In the genomic region with DNA sequence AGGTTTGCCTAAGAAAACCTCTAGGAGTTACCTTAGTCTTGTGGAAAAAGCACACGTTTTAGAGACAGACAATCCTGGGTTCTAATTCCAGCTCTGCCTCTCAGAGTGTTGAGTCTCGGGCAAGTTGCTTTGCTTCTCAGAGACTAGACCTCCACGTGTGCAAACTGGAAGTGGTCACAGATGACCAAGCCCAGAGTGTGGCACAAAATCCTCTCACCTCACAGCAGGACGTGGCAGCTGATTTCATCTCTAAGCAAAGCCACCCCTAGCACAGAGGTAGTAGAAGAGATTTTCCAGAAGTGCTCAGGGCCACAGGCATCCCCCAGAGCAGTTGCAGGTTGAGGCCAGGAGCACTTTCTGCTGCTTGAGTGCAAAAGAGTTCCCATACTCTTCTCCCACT, we compare ENCODE assay signal across 19 cellular contexts.
A peak's percentile ranks its signal among the peaks of the same experiment; 100 is the strongest.
DNase-seq lines count a peak whose midpoint lies in the region; ATAC-seq, FAIRE-seq and TF ChIP-seq lines count a peak whose summit lies in the region.
"Had no signal": no experiment of that assay in that cellular context is flagged by ENCODE, and none has a peak within 500 bp of the region (broad histone marks: within the 10 kb centered on the region; RNA-seq: fewer than 3 reads in every experiment).

No MANE protein-coding gene starts in this region.

- POLR2A ChIA-PET in OCI-LY7 (lab: Charles Lee), result no interaction called here

- CTCF ChIA-PET in OCI-LY7 (lab: Charles Lee; ENCODE audit: unreplicated experiment), result no interaction called here

- H3K27me3 Mint-ChIP-seq in stimulated activated memory B cell treated with anti-CD40 and anti-IgM and Interleukin-4, amounts not matched to agents 10 μg/mL and 1 μg/mL and 100 μg/mL, for 72 hours, result no peaks in the 10 kb centered on the region
- H3K27me3 Mint-ChIP-seq: CD4-positive, alpha-beta T cell had no signal

- H3K4me3 ChIP-seq in OCI-LY7 (ENCODE audit: low read depth, low read length, poor library complexity, severe bottlenecking) (no peak overlapping the region), HAP-1 (no peak overlapping the region)
- H3K4me3 ChIP-seq: GM23248 had no signal

- TF ChIP-seq CTCF in OCI-LY7 (conservative IDR thresholded peaks at IDR 0.05; ENCODE audit: low read length), result no peak

- ATAC-seq in stimulated activated memory B cell treated with anti-CD40 and anti-IgM and Interleukin-4, amounts not matched to agents 10 μg/mL and 1 μg/mL and 100 μg/mL, for 72 hours, result peak; percentile 31
- no peak for ATAC-seq in GM21447 (IDR thresholded peaks at IDR 0.05; ENCODE audit: unreplicated experiment)
- ATAC-seq: HCT116 had no signal

- H3K27ac Mint-ChIP-seq in stimulated activated memory B cell treated with anti-CD40 and anti-IgM and Interleukin-4, amounts not matched to agents 10 μg/mL and 1 μg/mL and 100 μg/mL, for 72 hours, result no peak overlapping the region
- H3K27ac Mint-ChIP-seq: CD4-positive, alpha-beta T cell; HFFc6 had no signal

- H4K20me1 ChIP-seq in OCI-LY7 (ENCODE audit: insufficient read depth, low read length), result no peaks in the 10 kb centered on the region

- no peak for DNase-seq in GM12892 (ENCODE audit: insufficient read length)
- peak; percentile 13 for DNase-seq in OCI-LY7 (ENCODE audit: low spot score)
- DNase-seq in islet precursor cell, result peak; percentile 40
- DNase-seq in HAP-1 (ENCODE audit: low spot score in 2 of 2), result no peak
- DNase-seq in stimulated activated CD4-positive, alpha-beta T cell treated with anti-CD3 and anti-CD28 coated beads, Interleukin-4, amount 100 ng/mL, for 1 hour, result no peak
- DNase-seq: BE2C; C1 segment of cervical spinal cord; Caco-2; CD4-positive, alpha-beta T cell; GM23248; HFFc6 had no signal

- FAIRE-seq in GM12892 (lab: Jason Lieb, UNC), result peak; percentile 24
- FAIRE-seq: D721Med, G401.6, GM12891, H54 had no signal

- no peaks in the 10 kb centered on the region for H3K9me3 Mint-ChIP-seq in stimulated activated memory B cell treated with anti-CD40 and anti-IgM and Interleukin-4, amounts not matched to agents 10 μg/mL and 1 μg/mL and 100 μg/mL, for 72 hours
- H3K9me3 Mint-ChIP-seq: CD4-positive, alpha-beta T cell; HFFc6 had no signal

- H3K4me3 Mint-ChIP-seq in stimulated activated memory B cell treated with anti-CD40 and anti-IgM and Interleukin-4, amounts not matched to agents 10 μg/mL and 1 μg/mL and 100 μg/mL, for 72 hours, result no peak overlapping the region
- H3K4me3 Mint-ChIP-seq: CD4-positive, alpha-beta T cell; HFFc6 had no signal

- no peak overlapping the region for H2AFZ ChIP-seq in OCI-LY7 (ENCODE audit: low read length)
- H2AFZ ChIP-seq: GM23248 had no signal

- H3K79me2 ChIP-seq in OCI-LY7 (ENCODE audit: insufficient read depth, low read depth, low read length), result no peaks in the 10 kb centered on the region

- in situ Hi-C loops in HAP-1 (cut with MboI; ENCODE audit: low sequenced_read_pairs), result no loop called here

- H3K27me3 ChIP-seq in HAP-1 (ENCODE audit: low read depth), result 0 out of 2 replicates have a peak, but pooled peaks cover 6% of the 10 kb centered on the region
- H3K27me3 ChIP-seq: BE2C had no signal

- no peak for TF ChIP-seq POLR2A in GM12892 (IDR thresholded peaks at IDR 0.05; ENCODE audit: low read depth, low read length)

- H3K4me2 ChIP-seq in OCI-LY7 (ENCODE audit: low read length), result no peak overlapping the region
- H3K4me2 ChIP-seq: KMS-11 had no signal

- no peaks in the 10 kb centered on the region for H3K4me1 ChIP-seq in OCI-LY7 (ENCODE audit: insufficient read depth, low read length, poor library complexity, severe bottlenecking)
- peaks cover 6% of the 10 kb centered on the region for H3K4me1 ChIP-seq in HAP-1

- no peak overlapping the region for H3K27ac ChIP-seq in OCI-LY7 (ENCODE audit: low read depth, low read length, poor library complexity, severe bottlenecking)
- H3K27ac ChIP-seq: GM23248, KMS-11 had no signal

- H3K4me1 Mint-ChIP-seq in stimulated activated memory B cell treated with anti-CD40 and anti-IgM and Interleukin-4, amounts not matched to agents 10 μg/mL and 1 μg/mL and 100 μg/mL, for 72 hours, result peaks cover 23% of the 10 kb centered on the region

- H3K36me3 ChIP-seq in OCI-LY7 (ENCODE audit: insufficient read depth, low read length), result no peaks in the 10 kb centered on the region
- no peaks in the 10 kb centered on the region for H3K36me3 ChIP-seq in HAP-1 (replicated peaks)
- H3K36me3 ChIP-seq: BE2C had no signal

- no peaks in the 10 kb centered on the region for H3K9me3 ChIP-seq in OCI-LY7 (ENCODE audit: low read length)
- H3K9me3 ChIP-seq in HAP-1, result no peaks in the 10 kb centered on the region
- H3K9me3 ChIP-seq: BE2C, Caco-2 had no signal

- intact Hi-C loops in OCI-LY7 (cut with micrococcal nuclease; ENCODE audit: unreplicated experiment), result no loop called here

- BruUV-seq in OCI-LY7 (replicated peaks; lab: Mats Ljungman, UMichigan), result no TSS peak

- H3K36me3 Mint-ChIP-seq in stimulated activated memory B cell treated with anti-CD40 and anti-IgM and Interleukin-4, amounts not matched to agents 10 μg/mL and 1 μg/mL and 100 μg/mL, for 72 hours, result no peaks in the 10 kb centered on the region

- H3K9me2 ChIP-seq in OCI-LY7 (ENCODE audit: insufficient read depth, low read length), result no peaks in the 10 kb centered on the region

Comparison
In these comparisons a context has a peak if more than half of its experiments do, and no peak if none do; other contexts are left out.
1. DNase-seq: peak in OCI-LY7 (single experiment) and islet precursor cell (single experiment); none in GM12892 (single experiment), HAP-1 (0 of 2) and stimulated activated CD4-positive, alpha-beta T cell treated with anti-CD3 and anti-CD28 coated beads, Interleukin-4, amount 100 ng/mL, for 1 hour (single experiment).